ENCODE assay signal across 20 cellular contexts in the genomic region with DNA sequence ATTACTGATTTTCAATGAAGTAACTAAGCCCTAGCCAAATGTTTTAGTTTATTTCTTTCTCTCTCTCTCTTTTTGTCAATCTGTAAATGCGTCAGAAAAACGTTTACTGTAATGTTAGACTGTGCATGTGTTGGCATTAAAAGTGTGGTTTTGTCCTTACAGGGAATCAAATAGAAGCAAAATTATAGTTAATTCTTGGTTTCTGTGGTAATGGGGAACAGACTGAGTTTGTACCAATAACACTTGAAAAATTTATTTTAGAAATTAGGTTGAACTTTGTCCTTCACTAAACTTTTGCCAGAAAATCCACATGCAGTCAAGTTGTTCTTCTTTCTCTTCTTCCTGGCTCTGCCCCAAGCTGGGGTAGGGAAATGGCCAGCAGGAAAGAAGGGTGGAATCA.
"Had no signal": no experiment of that assay in that cellular context is flagged by ENCODE, and none has a peak within 500 bp of the region (broad histone marks: within the 10 kb centered on the region; RNA-seq: fewer than 3 reads in every experiment).

No MANE protein-coding gene starts in this region.

- H3K9me3 Mint-ChIP-seq: natural killer cell had no signal

- H3K27ac ChIP-seq: adrenal gland, epithelial cell of prostate, spleen, thyroid gland had no signal

- DNase-seq: activated CD4-positive, alpha-beta T cell treated with anti-CD3 and anti-CD28 coated beads for 1 hour; activated gamma-delta T cell treated with Interleukin-2 at 50 U/mL for 16 hours; activated T-cell treated with anti-CD3 and anti-CD28 coated beads, Interleukin-2, amount 50 U/mL, for 1 hour; adrenal gland; cerebellar nuclear complex; foreskin melanocyte; glutamatergic neuron; hippocampal formation; left ventricle myocardium inferior; midbrain; natural killer cell; spleen; stimulated activated CD4-positive, alpha-beta T cell treated with anti-CD3 and anti-CD28 coated beads, Interleukin-4, amount 100 ng/mL, for 1 hour; stimulated activated naive CD4-positive, alpha-beta T cell treated with Interleukin-2 at 50 U/mL for 16 hours; T-cell; thyroid gland had no signal

- ATAC-seq: activated naive CD4-positive, alpha-beta T cell treated with anti-CD3 and anti-CD28 coated beads, Interleukin-2, amount 50 U/mL, for 72 hours; natural killer cell; sciatic nerve; T-cell had no signal

- H3K4me3 ChIP-seq: adrenal gland, left ventricle myocardium inferior, spleen, thyroid gland had no signal

- H3K4me1 Mint-ChIP-seq: natural killer cell, T-cell had no signal

- H3K27me3 ChIP-seq: adrenal gland, spleen, thyroid gland had no signal

- H3K27ac Mint-ChIP-seq: activated naive CD4-positive, alpha-beta T cell treated with anti-CD3 and anti-CD28 coated beads, Interleukin-2, amount 50 U/mL, for 72 hours; natural killer cell; T-cell had no signal

- H3K4me3 Mint-ChIP-seq: natural killer cell, T-cell had no signal

- FAIRE-seq: TTC549 had no signal

- H3K4me1 ChIP-seq: spleen, thyroid gland had no signal

- H3K9me3 ChIP-seq: adrenal gland, left ventricle myocardium inferior, spleen, thyroid gland had no signal

- H3K36me3 Mint-ChIP-seq: activated naive CD4-positive, alpha-beta T cell treated with anti-CD3 and anti-CD28 coated beads, Interleukin-2, amount 50 U/mL, for 72 hours; natural killer cell; T-cell had no signal

- H3K36me3 ChIP-seq: adrenal gland, left ventricle myocardium inferior, spleen, thyroid gland had no signal
